In the genomic region with DNA sequence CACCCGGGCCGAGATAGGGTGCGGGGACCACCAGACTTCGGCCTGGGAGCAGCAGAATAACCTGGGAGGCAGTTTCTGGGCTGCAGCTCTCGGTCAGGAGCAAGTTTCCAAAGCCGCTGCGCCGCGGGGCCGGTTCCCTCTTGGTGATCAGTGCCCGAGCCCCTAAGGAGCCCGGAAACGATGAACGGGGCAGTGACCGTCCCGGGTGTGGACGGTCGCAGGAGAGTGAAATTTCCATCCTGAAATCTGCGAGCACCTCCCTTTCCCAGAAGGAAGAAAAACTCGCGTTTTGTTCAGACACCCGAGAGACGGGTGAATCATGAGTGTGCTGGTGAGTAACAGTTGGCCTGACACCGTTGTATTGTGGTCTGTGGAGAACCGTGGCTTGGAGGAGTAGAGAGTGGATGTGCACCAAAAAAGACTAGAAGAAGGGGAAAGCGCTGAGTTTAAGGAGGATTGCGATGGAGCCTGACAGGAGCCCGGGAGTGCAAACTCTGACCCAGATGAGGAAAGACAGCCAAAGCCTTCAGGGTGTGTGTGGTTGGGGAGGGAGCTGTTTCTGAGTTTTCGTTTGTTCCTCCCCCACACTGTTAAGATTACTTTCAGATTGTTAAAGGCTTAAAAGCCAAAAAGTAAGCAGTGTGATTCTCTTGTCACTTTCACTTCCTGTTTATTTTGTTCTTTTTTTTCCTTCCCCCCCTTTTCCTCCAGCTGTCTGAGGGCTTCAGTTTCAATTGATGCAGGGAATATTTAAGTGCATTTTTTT, we compare ENCODE assay signal across 8 cellular contexts. TPM values are rescaled to one million over a fixed set of nuclear protein-coding genes. Genes with fewer than 3 reads are reported as not detected.
DNase-seq lines count a peak whose midpoint lies in the region; ATAC-seq and TF ChIP-seq lines count a peak whose summit lies in the region.

No MANE protein-coding gene starts in this region.

- POLR2A ChIA-PET in PC-9 (lab: Charles Lee; ENCODE audit: unreplicated experiment) = interaction anchor here (0.8 to 1.0 kb wide), 2 partner anchors 89 to 142 kb away, joined by 4 to 28 read pairs; partner anchors contain the start of gene CASP6

- no peaks in the 10 kb centered on the region for H3K9me3 Mint-ChIP-seq in neural progenitor cell

- H3K4me2 ChIP-seq in PC-9 (peak overlapping the region; percentile 90), neural progenitor cell (peak overlapping the region; percentile 88)

- peaks cover 27% of the 10 kb centered on the region for H3K4me1 Mint-ChIP-seq in neural progenitor cell

- H3K9me3 ChIP-seq in PC-9 (ENCODE audit: insufficient read depth, low read depth) (no peaks in the 10 kb centered on the region), neural progenitor cell (ENCODE audit: low read depth) (no peaks in the 10 kb centered on the region), subcutaneous abdominal adipose tissue (ENCODE audit: control insufficient read depth in 5 of 5, low read length in 5 of 5) (peaks cover 0 to 2% (median 0%) of the 10 kb centered on the region in 5 donors)

- peak overlapping the region; percentile 91 for H3K27ac Mint-ChIP-seq in neural progenitor cell

- H4K20me1 ChIP-seq in PC-9 (ENCODE audit: insufficient read depth) (no peaks in the 10 kb centered on the region), neural progenitor cell (ENCODE audit: low read depth) (no peaks in the 10 kb centered on the region)

- peaks cover 5% of the 10 kb centered on the region for H3K27me3 Mint-ChIP-seq in neural progenitor cell (ENCODE audit: insufficient read depth, low read depth)

- intact Hi-C loops in PC-9 (cut with micrococcal nuclease; ENCODE audit: unreplicated experiment) = loop anchor here (1.0 to 10.0 kb wide), 3 partner anchors 129 to 244 kb away; partner anchors contain the start of genes CASP6, CFI and SEC24B

- peak; percentile 73 for DNase-seq in AG10803 (ENCODE audit: low read depth)
- peak in 1 of 2 experiments; percentile 35 for DNase-seq in PC-9
- peak; percentile 24 for DNase-seq in activated T-helper 1 cell treated with Interleukin-2 at 50 U/mL for 16 hours (ENCODE audit: low read depth)
- peak; percentile 75 to 86 for DNase-seq in foreskin fibroblast
- peak; percentile 24 for DNase-seq in neural progenitor cell (ENCODE audit: low spot score)

- no peak overlapping the region for H3K9ac ChIP-seq in neural progenitor cell
- peak overlapping the region in 4 of 5 donors; percentile 69 to 82 (median 79) for H3K9ac ChIP-seq in subcutaneous abdominal adipose tissue (ENCODE audit: low read length in 5 of 5)

- peak overlapping the region; percentile 79 for H3K4me3 ChIP-seq in AG10803 (ENCODE audit: low read length)
- peak overlapping the region; percentile 71 for H3K4me3 ChIP-seq in PC-9
- H3K4me3 ChIP-seq in foreskin fibroblast (ENCODE audit: low read depth in 1 of 2, low read length in 2 of 2) = peak overlapping the region; percentile 61 to 66
- peak overlapping the region; percentile 77 for H3K4me3 ChIP-seq in neural progenitor cell
- H3K4me3 ChIP-seq in subcutaneous abdominal adipose tissue (ENCODE audit: low read depth in 1 of 5, low read length in 5 of 5) = peak overlapping the region; percentile 76 to 85 (median 80)

- peak overlapping the region; percentile 93 for H3K4me3 Mint-ChIP-seq in neural progenitor cell

- H3F3A ChIP-seq in PC-9 (ENCODE audit: insufficient read depth, low read depth) (peaks cover 4% of the 10 kb centered on the region; the same call in 1 of the 2 replicates), neural progenitor cell (ENCODE audit: low read depth) (peaks cover 15% of the 10 kb centered on the region)

- TF ChIP-seq CTCF in AG10803 (conservative IDR thresholded peaks at IDR 0.05; ENCODE audit: low read length) (no peak), PC-9 (conservative IDR thresholded peaks at IDR 0.05) (no peak), foreskin fibroblast (IDR thresholded peaks at IDR 0.05; ENCODE audit: low read depth, low read length) (no peak), neural progenitor cell (IDR thresholded peaks at IDR 0.05) (no peak)

- H3K79me2 ChIP-seq in PC-9 (ENCODE audit: low read depth) (no peaks in the 10 kb centered on the region), neural progenitor cell (ENCODE audit: low read depth) (peaks cover 15% of the 10 kb centered on the region)

- H3K9me2 ChIP-seq in PC-9 (ENCODE audit: insufficient read depth) = no peaks in the 10 kb centered on the region

- H3K27ac ChIP-seq in PC-9 = no peak overlapping the region
- no peak overlapping the region for H3K27ac ChIP-seq in neural progenitor cell
- peak overlapping the region; percentile 37 for H3K27ac ChIP-seq in subcutaneous abdominal adipose tissue (ENCODE audit: low read depth, low read length)

- H3K36me3 ChIP-seq in PC-9 (ENCODE audit: low read depth) (no peaks in the 10 kb centered on the region), neural progenitor cell (no peaks in the 10 kb centered on the region), subcutaneous abdominal adipose tissue (ENCODE audit: control insufficient read depth in 5 of 5, insufficient read depth in 5 of 5, low read length in 5 of 5) (no peaks in the 10 kb centered on the region)

- CTCF ChIA-PET in PC-9 (lab: Charles Lee) = no interaction called here

- ATAC-seq in GM19035 (IDR thresholded peaks at IDR 0.05; ENCODE audit: unreplicated experiment) (peak; percentile 60), HG03175 (IDR thresholded peaks at IDR 0.05; ENCODE audit: unreplicated experiment) (peak; percentile 71)

- H3K27me3 ChIP-seq in PC-9 (ENCODE audit: insufficient read depth, low read depth) = no peaks in the 10 kb centered on the region
- peaks cover 9% of the 10 kb centered on the region for H3K27me3 ChIP-seq in neural progenitor cell
- no peaks in the 10 kb centered on the region for H3K27me3 ChIP-seq in subcutaneous abdominal adipose tissue (ENCODE audit: control insufficient read depth in 5 of 5, insufficient read depth in 4 of 5, low read length in 5 of 5)

- TSS peak; percentile 33 for BruUV-seq in PC-9 (replicated peaks; lab: Mats Ljungman, UMichigan)

- H3K36me3 Mint-ChIP-seq in neural progenitor cell = peaks cover 7% of the 10 kb centered on the region

- peaks cover 8% of the 10 kb centered on the region for H3K4me1 ChIP-seq in PC-9 (replicated peaks; ENCODE audit: insufficient read depth)
- peaks cover 27% of the 10 kb centered on the region for H3K4me1 ChIP-seq in neural progenitor cell
- H3K4me1 ChIP-seq in subcutaneous abdominal adipose tissue (ENCODE audit: control insufficient read depth in 5 of 5, insufficient read depth in 5 of 5, low read length in 5 of 5) = peaks cover 0 to 31% (median 25%) of the 10 kb centered on the region in 5 donors

- peak overlapping the region; percentile 90 for H2AFZ ChIP-seq in PC-9
- H2AFZ ChIP-seq in neural progenitor cell (replicated peaks) = peak overlapping the region; percentile 93

RNA-seq across cellular contexts. Expression of gene MCUB, which starts 0.8 kb away (rescaled TPM):
- total RNA-seq in PC-9 (2021) = 15.4 and 17.0 TPM in 2 replicates
- 30.5 and 44.9 TPM in 2 replicates for total RNA-seq in neural progenitor cell (ENCODE audit: low replicate concordance)
